ENCODE assay signal across 9 cellular contexts in the genomic region with DNA sequence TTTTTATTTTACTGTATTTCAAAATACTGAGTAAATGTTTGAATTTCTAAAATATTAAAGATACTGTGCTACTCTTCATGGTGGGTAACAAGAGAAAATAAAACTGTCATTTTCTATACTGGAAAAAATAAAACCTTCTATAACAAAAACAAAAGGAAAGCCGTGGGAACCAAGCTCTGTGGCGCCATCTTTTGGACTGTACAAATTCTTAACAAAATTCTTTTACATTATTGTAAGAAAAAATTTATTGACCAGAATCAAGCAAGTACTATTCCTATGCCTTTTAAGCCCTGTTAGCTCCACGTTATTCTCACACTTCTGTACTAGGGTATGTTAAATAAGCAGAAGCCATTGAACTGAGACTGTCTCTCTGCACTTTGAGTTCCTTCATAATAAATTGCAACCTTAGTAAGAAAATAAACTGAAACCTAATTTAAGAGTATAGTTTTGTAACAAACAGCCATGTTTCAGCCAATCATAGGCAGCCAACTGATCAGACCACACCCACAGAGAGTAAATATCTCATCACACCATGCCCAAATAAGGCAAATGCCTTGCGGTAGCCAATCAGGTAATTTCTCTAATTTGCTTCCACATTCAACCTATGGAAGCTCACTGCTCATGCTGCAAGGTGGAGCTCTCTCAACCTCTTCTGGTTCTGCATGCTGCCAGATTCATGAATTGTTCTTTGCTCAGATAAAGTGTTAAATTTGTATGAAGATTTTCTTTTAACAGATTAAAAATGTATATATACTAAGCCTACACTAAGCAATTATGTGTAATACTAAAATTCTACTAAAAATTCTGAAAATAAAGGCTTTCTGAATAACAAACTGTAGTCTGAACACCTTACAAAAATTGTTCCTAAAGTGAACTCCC. TPM values are rescaled to one million over a fixed set of nuclear protein-coding genes. Genes with fewer than 3 reads are reported as not detected.
DNase-seq lines count a peak whose midpoint lies in the region; ATAC-seq, FAIRE-seq and TF ChIP-seq lines count a peak whose summit lies in the region.
"Had no signal": no experiment of that assay in that cellular context is flagged by ENCODE, and none has a peak within 500 bp of the region (broad histone marks: within the 10 kb centered on the region; RNA-seq: fewer than 3 reads in every experiment).

No MANE protein-coding gene starts in this region.

- H3K36me3 ChIP-seq in bronchial epithelial cell (ENCODE audit: control insufficient read depth, insufficient read depth, low read length) (no peaks in the 10 kb centered on the region), mesendoderm (ENCODE audit: control insufficient read depth, insufficient read depth, low read length) (no peaks in the 10 kb centered on the region)
- H3K36me3 ChIP-seq: thyroid gland had no signal

- no peak overlapping the region for H3K9ac ChIP-seq in mesendoderm (ENCODE audit: low read length)

- H3K4ac ChIP-seq in mesendoderm (ENCODE audit: low read depth, low read length): peak overlapping the region; percentile 3

- no peak overlapping the region for H3K18ac ChIP-seq in mesendoderm (ENCODE audit: low read length)

- no peaks in the 10 kb centered on the region for H3K79me2 ChIP-seq in mesendoderm (ENCODE audit: control insufficient read depth, insufficient read depth, low read length)

- H3K4me2 ChIP-seq in mesendoderm (ENCODE audit: low read length): no peak overlapping the region

- H4K8ac ChIP-seq in mesendoderm (ENCODE audit: low read depth, low read length): no peak overlapping the region

- no peak overlapping the region for H2BK15ac ChIP-seq in mesendoderm (replicated peaks; ENCODE audit: low read depth)

- no peak overlapping the region for H3K56ac ChIP-seq in mesendoderm (ENCODE audit: low read length)

- no peak overlapping the region for H2BK5ac ChIP-seq in mesendoderm (ENCODE audit: low read length)

- H3K27ac ChIP-seq in mesendoderm (ENCODE audit: low read depth, low read length): no peak overlapping the region
- H3K27ac ChIP-seq: thyroid gland had no signal

- ATAC-seq in GM21529 (IDR thresholded peaks at IDR 0.05; ENCODE audit: unreplicated experiment) (no peak), HG03196 (IDR thresholded peaks at IDR 0.05; ENCODE audit: unreplicated experiment) (no peak)

- no peak overlapping the region for H4K5ac ChIP-seq in mesendoderm (ENCODE audit: low read length)

- H3K79me1 ChIP-seq in mesendoderm (ENCODE audit: low read length): no peaks in the 10 kb centered on the region

- H3K27me3 ChIP-seq in bronchial epithelial cell (ENCODE audit: control insufficient read depth, insufficient read depth, low read length): no peaks in the 10 kb centered on the region
- no peaks in the 10 kb centered on the region for H3K27me3 ChIP-seq in mesendoderm (ENCODE audit: insufficient read depth, low read length, poor library complexity)
- H3K27me3 ChIP-seq: thyroid gland had no signal

- no peak overlapping the region for H2AK5ac ChIP-seq in mesendoderm (ENCODE audit: low read length)

- no CpG with 5 or more reads among the region's 4 CpGs for WGBS in mesendoderm (ENCODE audit: extremely low coverage, insufficient coverage, low lambda C conversion rate)

- H3K4me3 ChIP-seq in AG10803 (ENCODE audit: low read length) (no peak overlapping the region), GM12865 (ENCODE audit: low read depth, low read length) (no peak overlapping the region), bronchial epithelial cell (ENCODE audit: low read depth, low read length) (no peak overlapping the region), mesendoderm (ENCODE audit: low read length) (no peak overlapping the region)
- H3K4me3 ChIP-seq: thyroid gland had no signal

- H3K23ac ChIP-seq in mesendoderm (ENCODE audit: low read length): no peak overlapping the region

- TF ChIP-seq CTCF in AG10803 (conservative IDR thresholded peaks at IDR 0.05; ENCODE audit: low read length) (peak; percentile 59), GM12865 (IDR thresholded peaks at IDR 0.05; ENCODE audit: insufficient read depth, low read depth, low read length, missing control alignments) (no peak), bronchial epithelial cell (IDR thresholded peaks at IDR 0.05; ENCODE audit: insufficient read depth, low read length, severe bottlenecking) (peak; percentile 27)

- no peak for FAIRE-seq in bronchial epithelial cell (lab: Jason Lieb, UNC)

- no peak overlapping the region for H2BK120ac ChIP-seq in mesendoderm (ENCODE audit: low read depth, low read length)

- H3K4me1 ChIP-seq in mesendoderm (ENCODE audit: control insufficient read depth, low read depth, low read length): no peaks in the 10 kb centered on the region

- DNase-seq in AG10803 (ENCODE audit: low read depth) (peak; percentile 48), GM12865 (ENCODE audit: low read depth) (peak; percentile 47), NCI-H345 treated with DMSO at 0.1 percent for 48 hours (lab: John Stamatoyannopoulos, UW; ENCODE audit: unreplicated experiment) (peak; percentile 5), bronchial epithelial cell (ENCODE audit: low read depth) (peak; percentile 57), mesendoderm (peak; percentile 73), cerebellum (ENCODE audit: low spot score) (no peak)

RNA-seq across cellular contexts. Expression of gene HIBCH, which starts 42.2 kb away (rescaled TPM):
- total RNA-seq in bronchial epithelial cell: 4.7 and 9.3 TPM in 2 replicates
- polyA plus RNA-seq in mesendoderm (2013, experiment 1 of 2): 22.4 TPM
- 21.3 TPM for polyA plus RNA-seq in mesendoderm (2013, experiment 2 of 2)
- 36.6 TPM for total RNA-seq in cerebellum
